7 cellular contexts compared by ENCODE assay signal in the genomic region with DNA sequence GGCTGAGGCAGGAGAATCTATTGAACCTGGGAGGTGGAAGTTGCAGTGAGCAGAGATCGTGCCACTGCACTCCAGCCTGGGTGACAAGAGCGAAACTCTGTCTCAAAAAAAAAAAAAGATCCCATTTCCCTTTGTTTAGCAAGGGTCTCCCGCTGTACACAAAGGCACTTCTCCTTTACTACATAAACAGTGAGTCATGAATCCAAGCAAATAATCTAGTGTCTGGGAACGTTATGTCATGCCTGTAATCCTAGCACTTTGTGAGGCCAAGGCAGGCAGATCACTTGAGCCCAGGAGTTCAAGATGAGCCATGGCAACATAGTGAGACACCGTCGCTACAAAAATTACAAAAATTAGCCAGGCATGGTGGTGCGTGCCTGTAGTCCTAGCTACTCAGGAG. TPM values are rescaled to one million over a fixed set of nuclear protein-coding genes. Genes with fewer than 3 reads are reported as not detected.
DNase-seq lines count a peak whose midpoint lies in the region; ATAC-seq, FAIRE-seq and TF ChIP-seq lines count a peak whose summit lies in the region.
"Not testable (repeated sequence)": the region's sequence is repeated elsewhere in the genome, so short reads cannot be mapped to it uniquely, and the experiment has no call there.

No MANE protein-coding gene starts in this region.

- not testable (repeated sequence) for H3K27ac ChIP-seq in IMR-90 (ENCODE audit: insufficient read depth, low read length); gastroesophageal sphincter

- not testable (repeated sequence) for H2BK15ac ChIP-seq in IMR-90 (ENCODE audit: low read depth, low read length)

- H3K9ac ChIP-seq in IMR-90 (ENCODE audit: low read depth, low read length) = not testable (repeated sequence)

- H4K91ac ChIP-seq in IMR-90 (ENCODE audit: insufficient read depth, low read depth, low read length) = not testable (repeated sequence)

- TF ChIP-seq EP300 in gastroesophageal sphincter (IDR thresholded peaks at IDR 0.05) = not testable (repeated sequence)

- intact Hi-C loops in IMR-90 (cut with micrococcal nuclease) = not testable (repeated sequence)

- not testable (repeated sequence) for H4K8ac ChIP-seq in IMR-90 (ENCODE audit: low read depth in 2 of 2, low read length in 2 of 2)

- H3K79me1 ChIP-seq in IMR-90 (ENCODE audit: low read depth in 1 of 2, low read length in 2 of 2) = not testable (repeated sequence)

- CTCF ChIA-PET in IMR-90 (lab: Yijun Ruan, JAX) = not testable (repeated sequence)

- WGBS in IMR-90 (ENCODE audit: extremely low coverage in 2 of 2, insufficient read length in 1 of 2), 2 experiments = no CpG with 5 or more reads among the region's 7 CpGs
- 31 to 68% methylated on average over 2 to 7 of the region's 7 CpGs for WGBS in gastroesophageal sphincter (ENCODE audit: low coverage in 1 of 2), 2 donors

- TF ChIP-seq RAD21 in IMR-90 (IDR thresholded peaks at IDR 0.05; ENCODE audit: low read length) = not testable (repeated sequence)

- H4K20me1 ChIP-seq in IMR-90 (ENCODE audit: insufficient read depth, low read length) = not testable (repeated sequence)

- H3K14ac ChIP-seq in IMR-90 (replicated peaks; ENCODE audit: low read depth, low read length) = not testable (repeated sequence)

- not testable (repeated sequence) for H3K9me1 ChIP-seq in IMR-90 (ENCODE audit: insufficient read depth, low read length)

- not testable (repeated sequence) for TF ChIP-seq POLR2A in IMR-90 (IDR thresholded peaks at IDR 0.05; ENCODE audit: low read depth, low read length); gastroesophageal sphincter (IDR thresholded peaks at IDR 0.05)

- H3K4me1 ChIP-seq in IMR-90 (ENCODE audit: control insufficient read depth, insufficient read depth, low read length); gastroesophageal sphincter: not testable (repeated sequence)

- H3K4me3 ChIP-seq in IMR-90 (ENCODE audit: insufficient read depth, low read depth, low read length); bronchial epithelial cell (ENCODE audit: low read depth, low read length); gastroesophageal sphincter: not testable (repeated sequence)

- H3K4me2 ChIP-seq in IMR-90 (ENCODE audit: low read depth, low read length) = not testable (repeated sequence)

- DNase-seq in DMS153 (lab: John Stamatoyannopoulos, UW) = peak; percentile 75
- DNase-seq in IMR-90 = peak; percentile 88
- DNase-seq in NCI-H345 (lab: John Stamatoyannopoulos, UW) = peak; percentile 72
- peak; percentile 45 for DNase-seq in SHP77 treated with DMSO at 0.1 percent for 48 hours (lab: John Stamatoyannopoulos, UW)
- peak; percentile 79 for DNase-seq in bronchial epithelial cell (ENCODE audit: low read depth)
- DNase-seq in myocyte (ENCODE audit: low read depth) = peak; percentile 69

- not testable (repeated sequence) for H3K36me3 ChIP-seq in IMR-90 (ENCODE audit: control insufficient read depth, insufficient read depth, low read length); bronchial epithelial cell (ENCODE audit: control insufficient read depth, insufficient read depth, low read length); gastroesophageal sphincter

- not testable (repeated sequence) for H2BK5ac ChIP-seq in IMR-90 (ENCODE audit: low read depth, low read length, poor library complexity, severe bottlenecking)

- in situ Hi-C loops in IMR-90 (cut with MboI; ENCODE audit: low sequenced_read_pairs) = not testable (repeated sequence)

- POLR2A ChIA-PET in IMR-90 (lab: Charles Lee; ENCODE audit: unreplicated experiment) = not testable (repeated sequence)

- H3K56ac ChIP-seq in IMR-90 (ENCODE audit: extremely low read depth, insufficient read depth, low read length) = not testable (repeated sequence)

- H2AFZ ChIP-seq in IMR-90 (replicated peaks; ENCODE audit: low read length, poor library complexity) = not testable (repeated sequence)

- not testable (repeated sequence) for H3K9me3 ChIP-seq in IMR-90 (ENCODE audit: control insufficient read depth, insufficient read depth, low read length); gastroesophageal sphincter

- not testable (repeated sequence) for BruUV-seq in IMR-90 (replicated peaks; lab: Mats Ljungman, UMichigan)

- not testable (repeated sequence) for H2AK5ac ChIP-seq in IMR-90 (ENCODE audit: low read depth, low read length)

- dilution Hi-C loops in IMR-90 (cut with HindIII; ENCODE audit: low sequenced_read_pairs, unreplicated experiment) = not testable (repeated sequence)

- not testable (repeated sequence) for FAIRE-seq in bronchial epithelial cell (lab: Jason Lieb, UNC)

- not testable (repeated sequence) for H2BK20ac ChIP-seq in IMR-90 (ENCODE audit: low read depth, low read length)

- not testable (repeated sequence) for H2AK9ac ChIP-seq in IMR-90 (replicated peaks; ENCODE audit: low read depth, low read length, poor library complexity)

- H4K5ac ChIP-seq in IMR-90 (ENCODE audit: low read depth, low read length) = not testable (repeated sequence)

- not testable (repeated sequence) for H3K4ac ChIP-seq in IMR-90 (ENCODE audit: low read depth, low read length)

- H3K23ac ChIP-seq in IMR-90 (ENCODE audit: low read depth, low read length) = not testable (repeated sequence)

- H3K27me3 ChIP-seq in IMR-90 (ENCODE audit: control insufficient read depth, insufficient read depth, low read length); bronchial epithelial cell (ENCODE audit: control insufficient read depth, insufficient read depth, low read length): not testable (repeated sequence)
- peaks cover 80% of the 10 kb centered on the region for H3K27me3 ChIP-seq in gastroesophageal sphincter

- not testable (repeated sequence) for H3K18ac ChIP-seq in IMR-90 (ENCODE audit: low read depth, low read length)

- H2BK120ac ChIP-seq in IMR-90 (ENCODE audit: low read depth, low read length) = not testable (repeated sequence)

- peak; percentile 89 for ATAC-seq in IMR-90 (ENCODE audit: low read depth)
- ATAC-seq in gastroesophageal sphincter = peak; percentile 65

- TF ChIP-seq CTCF in IMR-90 (conservative IDR thresholded peaks at IDR 0.05; ENCODE audit: low read depth, low read length); bronchial epithelial cell (IDR thresholded peaks at IDR 0.05; ENCODE audit: insufficient read depth, low read length, severe bottlenecking); gastroesophageal sphincter (IDR thresholded peaks at IDR 0.05): not testable (repeated sequence)

TF ChIP-seq in IMR-90, 13 proteins besides CTCF, POLR2A, EP300 and RAD21:
- peak; percentile 87 for TF ChIP-seq FOS (IDR thresholded peaks at IDR 0.05; ENCODE audit: low read depth, low read length)

RNA-seq across cellular contexts. Expression of a gene that starts 16.7 kb away (rescaled TPM):
- 16.4 and 23.1 TPM in 2 replicates for total RNA-seq in IMR-90 (2012; rRNA removed)
- 49.9 and 50.5 TPM in 2 replicates for polyA plus RNA-seq in IMR-90 (2012; rRNA removed)
- polyA plus RNA-seq in IMR-90 (2012; cell fraction: cytosol; rRNA removed) = 82.4 and 91.3 TPM in 2 replicates
- 45.0 and 48.2 TPM in 2 replicates for polyA plus RNA-seq in IMR-90 (2012; cell fraction: nucleus; rRNA removed; ENCODE audit: low replicate concordance)
- total RNA-seq in bronchial epithelial cell = 3.9 and 5.2 TPM in 2 replicates
- total RNA-seq in gastroesophageal sphincter = 100 to 1,000 TPM in 1 of 4 donors, 10 to 100 TPM in 2, 1 to 10 TPM in 1; 3.0 to 317 (median 12.7) TPM
- total RNA-seq in myocyte = 35.8 and 60.0 TPM in 2 replicates
- 20.2 TPM for polyA plus RNA-seq in myocyte (2012)

RNA-seq across cellular contexts. Expression of a gene that starts 35.7 kb away (rescaled TPM):
- total RNA-seq in IMR-90 (2012; rRNA removed) = 53.6 and 58.6 TPM in 2 replicates
- 43.0 and 44.3 TPM in 2 replicates for polyA plus RNA-seq in IMR-90 (2012; rRNA removed)
- 24.6 and 31.4 TPM in 2 replicates for polyA plus RNA-seq in IMR-90 (2012; cell fraction: cytosol; rRNA removed)
- polyA plus RNA-seq in IMR-90 (2012; cell fraction: nucleus; rRNA removed; ENCODE audit: low replicate concordance) = 29.3 and 58.8 TPM in 2 replicates
- 6.6 and 6.7 TPM in 2 replicates for total RNA-seq in bronchial epithelial cell
- total RNA-seq in gastroesophageal sphincter = 10 to 100 TPM; 14.5 to 19.2 (median 15.3) TPM
- total RNA-seq in myocyte = 5.4 and 12.1 TPM in 2 replicates
- polyA plus RNA-seq in myocyte (2012) = 5.0 TPM
